8 cellular contexts compared by ENCODE assay signal in the genomic region with DNA sequence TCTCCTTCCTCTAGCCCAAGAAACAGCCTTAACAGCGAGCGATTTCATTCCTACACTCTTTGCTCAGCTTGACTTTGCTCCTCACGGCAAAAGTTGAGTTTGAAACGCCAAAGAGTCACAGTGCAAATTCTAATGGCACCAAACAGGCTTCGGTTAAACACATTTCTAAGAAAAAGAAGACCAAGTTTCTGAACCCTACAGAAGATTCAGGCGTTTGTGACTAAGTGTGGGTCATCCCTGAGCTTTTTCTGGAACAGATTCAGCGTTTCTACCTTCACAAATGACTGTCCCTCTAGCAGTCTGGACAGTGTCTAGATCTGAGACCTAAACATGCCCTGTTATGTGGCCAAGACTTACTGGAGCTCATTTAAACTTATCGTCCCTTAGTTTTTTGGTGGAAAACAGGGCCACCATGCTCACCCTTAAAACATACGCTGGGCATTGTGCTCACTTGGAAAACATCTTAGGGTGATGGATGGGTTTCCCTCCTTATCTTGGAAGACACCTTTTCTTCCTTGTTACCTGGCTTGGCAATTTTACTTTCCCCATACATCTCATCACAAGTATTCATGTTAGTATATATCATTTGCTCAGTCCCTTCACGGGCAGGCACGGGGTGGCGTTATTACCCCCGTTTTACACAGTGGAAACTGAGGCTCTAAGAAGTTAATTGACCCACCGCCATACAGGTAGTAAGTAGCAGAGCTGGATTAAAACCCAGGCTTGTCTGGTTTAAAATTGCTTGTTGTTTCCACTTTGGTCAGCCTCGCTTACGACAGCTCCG. TPM values are rescaled to one million over a fixed set of nuclear protein-coding genes. Genes with fewer than 3 reads are reported as not detected.
DNase-seq lines count a peak whose midpoint lies in the region; ATAC-seq lines count a peak whose summit lies in the region.

No MANE protein-coding gene starts in this region.

- peak overlapping the region; percentile 7 for H3K27ac ChIP-seq in adipose tissue (ENCODE audit: low read depth, low read length)

- H3K9me3 Mint-ChIP-seq in activated CD4-positive, alpha-beta T cell treated with anti-CD3 and anti-CD28 coated beads for 36 hours (ENCODE audit: low read depth), result no peaks in the 10 kb centered on the region
- H3K9me3 Mint-ChIP-seq in stimulated activated naive CD8-positive, alpha-beta T cell treated with anti-CD3 and anti-CD28 coated beads, Interleukin-15, amount 100 ng/mL, for 72 hours, result no peaks in the 10 kb centered on the region

- peaks cover 30% of the 10 kb centered on the region for H3K4me1 Mint-ChIP-seq in activated CD4-positive, alpha-beta T cell treated with anti-CD3 and anti-CD28 coated beads for 36 hours
- H3K4me1 Mint-ChIP-seq in stimulated activated naive CD8-positive, alpha-beta T cell treated with anti-CD3 and anti-CD28 coated beads, Interleukin-15, amount 100 ng/mL, for 72 hours, result peaks cover 38% of the 10 kb centered on the region

- no peaks in the 10 kb centered on the region for H3K36me3 Mint-ChIP-seq in activated CD4-positive, alpha-beta T cell treated with anti-CD3 and anti-CD28 coated beads for 36 hours (ENCODE audit: low read depth)

- intact Hi-C loops in activated CD4-positive, alpha-beta T cell treated with anti-CD3 and anti-CD28 coated beads for 36 hours (cut with DNase I, micrococcal nuclease), result loop anchor here (5.0 kb wide), 3 partner anchors 110 to 470 kb away; a partner anchor contains a TSS

- no peak for DNase-seq in activated CD4-positive, alpha-beta T cell treated with anti-CD3 and anti-CD28 coated beads for 36 hours
- DNase-seq in activated CD4-positive, alpha-beta T cell treated with anti-CD3 and anti-CD28 coated beads for 1 hour, result no peak
- DNase-seq in inferior parietal cortex (ENCODE audit: extremely low spot score), result peak; percentile 69
- DNase-seq in stimulated activated naive CD8-positive, alpha-beta T cell treated with anti-CD3 and anti-CD28 coated beads, Interleukin-15, amount 100 ng/mL, for 72 hours, result no peak
- no peak for DNase-seq in T1000 (lab: John Stamatoyannopoulos, UW)

- CTCF ChIA-PET in activated CD4-positive, alpha-beta T cell treated with anti-CD3 and anti-CD28 coated beads for 36 hours (lab: Charles Lee), result no interaction called here

- H3K4me3 Mint-ChIP-seq in activated CD4-positive, alpha-beta T cell treated with anti-CD3 and anti-CD28 coated beads for 36 hours, result peak overlapping the region; percentile 80
- peak overlapping the region; percentile 92 to 94 for H3K4me3 Mint-ChIP-seq in stimulated activated naive CD8-positive, alpha-beta T cell treated with anti-CD3 and anti-CD28 coated beads, Interleukin-15, amount 100 ng/mL, for 72 hours

- peaks cover 14% of the 10 kb centered on the region for H3K27me3 Mint-ChIP-seq in activated CD4-positive, alpha-beta T cell treated with anti-CD3 and anti-CD28 coated beads for 36 hours
- peaks cover 46% of the 10 kb centered on the region for H3K27me3 Mint-ChIP-seq in stimulated activated naive CD8-positive, alpha-beta T cell treated with anti-CD3 and anti-CD28 coated beads, Interleukin-15, amount 100 ng/mL, for 72 hours

- POLR2A ChIA-PET in activated CD4-positive, alpha-beta T cell treated with anti-CD3 and anti-CD28 coated beads for 36 hours (lab: Charles Lee), result no interaction called here

- WGBS in adipose tissue, 3 donors, result 12 to 25% (median 19%) methylated on average over 17 of the region's 17 CpGs

- peak overlapping the region; percentile 21 for H3K27ac Mint-ChIP-seq in activated CD4-positive, alpha-beta T cell treated with anti-CD3 and anti-CD28 coated beads for 36 hours
- H3K27ac Mint-ChIP-seq in stimulated activated naive CD8-positive, alpha-beta T cell treated with anti-CD3 and anti-CD28 coated beads, Interleukin-15, amount 100 ng/mL, for 72 hours, result peak overlapping the region; percentile 63 to 90

- ATAC-seq in activated CD4-positive, alpha-beta T cell treated with anti-CD3 and anti-CD28 coated beads for 36 hours, result peak; percentile 20
- ATAC-seq in stimulated activated naive CD8-positive, alpha-beta T cell treated with anti-CD3 and anti-CD28 coated beads, Interleukin-15, amount 100 ng/mL, for 72 hours, result peak; percentile 4
- ATAC-seq in GM21529 (IDR thresholded peaks at IDR 0.05; ENCODE audit: unreplicated experiment) (no peak), HG03432 (IDR thresholded peaks at IDR 0.05; ENCODE audit: unreplicated experiment) (no peak)

RNA-seq across cellular contexts. Expression of a gene that starts 1.0 kb away (rescaled TPM):
- total RNA-seq in activated CD4-positive, alpha-beta T cell treated with anti-CD3 and anti-CD28 coated beads for 36 hours, result 1 to 10 TPM; 5.8 to 6.9 TPM
- 10 to 100 TPM; 11.8 to 19.2 (median 15.0) TPM for polyA plus RNA-seq in adipose tissue

Comparison
In these comparisons a context has a peak if more than half of its experiments do, and no peak if none do; other contexts are left out.
1. ATAC-seq: peak in activated CD4-positive, alpha-beta T cell treated with anti-CD3 and anti-CD28 coated beads for 36 hours (single experiment) and stimulated activated naive CD8-positive, alpha-beta T cell treated with anti-CD3 and anti-CD28 coated beads, Interleukin-15, amount 100 ng/mL, for 72 hours (single experiment); none in GM21529 (single experiment) and HG03432 (single experiment).